17 cellular contexts compared by ENCODE assay signal in the genomic region with DNA sequence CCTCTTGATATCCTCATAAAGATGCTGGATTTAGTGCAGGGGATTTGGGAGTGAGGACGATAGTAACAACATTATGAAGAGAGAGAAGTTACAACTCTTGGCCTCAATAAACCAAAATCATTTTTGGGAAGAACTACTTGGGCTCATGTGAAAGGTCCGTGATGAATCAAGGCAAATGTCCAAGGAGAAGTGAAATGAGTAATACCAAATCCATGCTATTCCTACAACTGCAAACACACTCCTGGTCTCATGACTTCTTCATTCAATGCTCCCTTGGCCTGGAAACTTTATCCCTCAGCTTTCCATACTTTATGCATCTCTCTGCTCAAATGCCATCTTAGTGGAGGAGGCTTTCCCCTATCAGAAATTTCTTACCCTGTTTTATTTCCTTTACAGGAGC.
"Had no signal": no experiment of that assay in that cellular context is flagged by ENCODE, and none has a peak within 500 bp of the region (broad histone marks: within the 10 kb centered on the region; RNA-seq: fewer than 3 reads in every experiment).

No MANE protein-coding gene starts in this region.

- H3K27ac ChIP-seq: ascending aorta, cardiac muscle cell, dorsolateral prefrontal cortex, foreskin keratinocyte, lower lobe of right lung, prostate gland, right lobe of liver, spleen, thoracic aorta, WERI-Rb-1 had no signal

- H3K4me3 ChIP-seq: ascending aorta, cardiac muscle cell, dorsolateral prefrontal cortex, lower lobe of right lung, prostate gland, right lobe of liver, spleen, thoracic aorta had no signal

- H3K36me3 ChIP-seq: ascending aorta, cardiac muscle cell, lower lobe of right lung, prostate gland, right lobe of liver, spleen, thoracic aorta, WERI-Rb-1 had no signal

- DNase-seq: activated CD4-positive, alpha-beta T cell treated with anti-CD3 and anti-CD28 coated beads, Interleukin-2, amount 50 U/mL, for 48 hours; activated naive CD4-positive, alpha-beta T cell treated with anti-CD3 and anti-CD28 coated beads for 36 hours; activated naive CD8-positive, alpha-beta T cell treated with anti-CD3 and anti-CD28 coated beads, Interleukin-2, amount 50 U/mL, for 24 hours; dorsolateral prefrontal cortex; erythroblast; foreskin keratinocyte; head of caudate nucleus; kidney glomerular epithelial cell; lower lobe of right lung; right lobe of liver; spleen; T-helper 17 cell; WERI-Rb-1 had no signal

- ATAC-seq: activated naive CD8-positive, alpha-beta T cell treated with anti-CD3 and anti-CD28 coated beads, Interleukin-2, amount 50 U/mL, for 24 hours; foreskin keratinocyte; lower lobe of right lung; right lobe of liver; T-helper 17 cell had no signal

- H3K27me3 ChIP-seq: ascending aorta, cardiac muscle cell, foreskin keratinocyte, right lobe of liver had no signal

- H3K9me3 ChIP-seq: prostate gland, right lobe of liver had no signal

- H3K4me1 ChIP-seq: ascending aorta, lower lobe of right lung, prostate gland, right lobe of liver, spleen had no signal
